In the genomic region with DNA sequence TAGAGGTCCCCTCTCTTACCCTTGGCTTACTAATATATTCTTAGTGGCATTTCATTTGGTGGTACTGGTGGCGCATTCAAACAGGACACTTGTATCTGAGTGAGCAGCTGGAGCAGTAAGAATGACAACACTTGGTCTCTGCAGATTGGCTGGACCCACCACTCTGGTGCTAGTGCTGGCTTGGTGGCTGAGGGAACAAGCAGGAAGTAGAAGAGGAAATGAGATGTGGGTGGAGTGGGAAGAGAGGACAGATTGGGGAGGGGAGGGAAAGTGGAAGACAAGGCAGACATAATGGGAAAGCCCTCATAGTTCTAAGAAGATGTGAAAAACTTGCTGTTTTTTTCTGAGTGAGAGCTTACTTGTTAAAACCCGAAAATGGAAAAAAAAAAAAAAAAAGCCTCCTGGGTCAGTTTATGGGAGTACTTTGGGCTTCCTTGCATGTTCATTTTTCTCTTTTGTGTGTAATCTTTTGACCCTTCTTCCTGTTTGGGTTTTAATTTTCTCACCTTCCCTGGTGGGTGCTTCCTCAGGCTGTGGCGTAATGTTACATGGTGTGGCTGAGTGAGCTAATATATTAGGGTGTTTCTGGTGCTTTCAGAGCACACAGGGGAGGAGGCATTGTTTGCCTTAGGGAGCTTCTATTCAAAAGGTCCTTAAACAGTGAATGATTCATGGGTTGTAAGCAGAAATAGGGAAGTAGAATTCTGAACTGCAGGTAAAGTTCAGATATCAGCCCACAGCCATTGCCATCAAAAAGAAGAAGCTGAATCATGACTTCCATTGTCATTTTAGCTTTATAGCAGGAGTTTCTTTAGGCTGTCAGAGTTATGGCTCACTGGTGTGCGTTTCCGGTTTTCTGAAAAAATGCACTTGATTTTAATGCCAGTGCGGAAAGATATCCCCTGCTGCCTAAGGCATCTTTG, we compare ENCODE assay signal across 8 cellular contexts. TPM values are rescaled to one million over a fixed set of nuclear protein-coding genes. Genes with fewer than 3 reads are reported as not detected.
A peak's percentile ranks its signal among the peaks of the same experiment; 100 is the strongest.
DNase-seq lines count a peak whose midpoint lies in the region; ATAC-seq and TF ChIP-seq lines count a peak whose summit lies in the region.

No MANE protein-coding gene starts in this region.

- peak; percentile 90 for ATAC-seq in HG03108 (IDR thresholded peaks at IDR 0.05; ENCODE audit: unreplicated experiment)

- no peaks in the 10 kb centered on the region for H3K9me3 ChIP-seq in colonic mucosa

- H3K4me1 ChIP-seq in colonic mucosa, result no peaks in the 10 kb centered on the region

- H3K4me3 Mint-ChIP-seq in nephron progenitor cell, result no peak overlapping the region

- DNase-seq in CMK (ENCODE audit: low read depth) (peak; percentile 33), GM19240 (ENCODE audit: insufficient read length, low spot score) (peak; percentile 7), SIG-M5 treated with dmso at 0.1 percent for 504 hours (lab: John Stamatoyannopoulos, UW; ENCODE audit: unreplicated experiment) (peak; percentile 89), colonic mucosa (peak; percentile 31), nephron progenitor cell (no peak), AG08395 (ENCODE audit: low spot score) (no peak), SW 1271 (lab: John Stamatoyannopoulos, UW) (no peak)

- peaks cover 72% of the 10 kb centered on the region for H3K4me1 Mint-ChIP-seq in nephron progenitor cell

- peak overlapping the region; percentile 23 for H3K27ac ChIP-seq in colonic mucosa

- H3K27me3 ChIP-seq in colonic mucosa, result no peaks in the 10 kb centered on the region

- peaks cover 4% of the 10 kb centered on the region for H3K9me3 Mint-ChIP-seq in nephron progenitor cell

- peak overlapping the region; percentile 87 for H3K27ac Mint-ChIP-seq in nephron progenitor cell

- no peaks in the 10 kb centered on the region for H3K36me3 ChIP-seq in colonic mucosa

- H3K36me3 Mint-ChIP-seq in nephron progenitor cell (ENCODE audit: low read depth), result peaks cover 61% of the 10 kb centered on the region

- no peak overlapping the region for H3K4me3 ChIP-seq in colonic mucosa

- TF ChIP-seq CTCF in colonic mucosa (IDR thresholded peaks at IDR 0.05), result no peak
- TF ChIP-seq CTCF in nephron progenitor cell (IDR thresholded peaks at IDR 0.05), result no peak

- no peak overlapping the region for H3K9ac ChIP-seq in colonic mucosa (ENCODE audit: low read depth in 2 of 2, low read length in 2 of 2)

- no peaks in the 10 kb centered on the region for H3K27me3 Mint-ChIP-seq in nephron progenitor cell (ENCODE audit: low read depth, poor library complexity)

- intact Hi-C loops in colonic mucosa (cut with DNase I), result no loop called here

RNA-seq across cellular contexts. Expression of gene TLE4, which starts 52.3 kb away (rescaled TPM):
- 10 to 100 TPM in 1 of 2 donors, 1 to 10 TPM in 1; 8.0 to 17.6 TPM for total RNA-seq in colonic mucosa

Comparison
In these comparisons a context has a peak if more than half of its experiments do, and no peak if none do; other contexts are left out.
1. DNase-seq: peak in CMK (single experiment), GM19240 (single experiment), SIG-M5 treated with dmso at 0.1 percent for 504 hours (single experiment) and colonic mucosa (single experiment); none in nephron progenitor cell (single experiment), AG08395 (single experiment) and SW 1271 (0 of 2).